20 cellular contexts compared by ENCODE assay signal in genomic region chr17:72077326-72077960, GRCh38. TPM values are rescaled to one million over a fixed set of nuclear protein-coding genes. Genes with fewer than 3 reads are reported as not detected.
A peak's percentile ranks its signal among the peaks of the same experiment; 100 is the strongest.
DNase-seq lines count a peak whose midpoint lies in the region; ATAC-seq and TF ChIP-seq lines count a peak whose summit lies in the region.
"Had no signal": no experiment of that assay in that cellular context is flagged by ENCODE, and none has a peak within 500 bp of the region (broad histone marks: within the 10 kb centered on the region; RNA-seq: fewer than 3 reads in every experiment).

No MANE protein-coding gene starts in this region.

- H3K4me3 ChIP-seq in GM23248 (no peak overlapping the region), MM.1S (ENCODE audit: low read length) (no peak overlapping the region)
- H3K4me3 ChIP-seq: esophagus squamous epithelium, heart left ventricle, thoracic aorta had no signal

- H3K4me2 ChIP-seq in GM23248 (ENCODE audit: unreplicated experiment), result no peak overlapping the region
- no peak overlapping the region for H3K4me2 ChIP-seq in MM.1S (ENCODE audit: low read depth, low read length)

- intact Hi-C loops in head of caudate nucleus (cut with DNase I), result no loop called here

- H3K79me2 ChIP-seq in GM23248 (ENCODE audit: insufficient read depth) (no peaks in the 10 kb centered on the region), MM.1S (ENCODE audit: low read length) (no peaks in the 10 kb centered on the region)

- peak overlapping the region; percentile 89 for H3K27ac Mint-ChIP-seq in progenitor cell of endocrine pancreas
- H3K27ac Mint-ChIP-seq: activated CD4-positive, alpha-beta memory T cell treated with anti-CD3 and anti-CD28 coated beads for 36 hours; activated naive CD4-positive, alpha-beta T cell treated with anti-CD3 and anti-CD28 coated beads, Interleukin-2, amount 50 U/mL, for 24 hours; activated T-cell treated with anti-CD3 and anti-CD28 coated beads, Interleukin-2, amount 50 U/mL, for 24 hours; stimulated activated effector memory CD8-positive, alpha-beta T cell treated with anti-CD3 and anti-CD28 coated beads, Interleukin-12 subunit alpha, Interleukin-12 subunit beta, amount 100 ng/mL, for 72 hours had no signal

- H3K4me1 Mint-ChIP-seq in progenitor cell of endocrine pancreas (ENCODE audit: low read depth), result peaks cover 41% of the 10 kb centered on the region
- H3K4me1 Mint-ChIP-seq: activated naive CD4-positive, alpha-beta T cell treated with anti-CD3 and anti-CD28 coated beads, Interleukin-2, amount 50 U/mL, for 24 hours; stimulated activated effector memory CD8-positive, alpha-beta T cell treated with anti-CD3 and anti-CD28 coated beads, Interleukin-12 subunit alpha, Interleukin-12 subunit beta, amount 100 ng/mL, for 72 hours had no signal

- H2AFZ ChIP-seq in GM23248 (no peak overlapping the region), MM.1S (ENCODE audit: low read length) (no peak overlapping the region)

- H3K27ac ChIP-seq in GM23248 (no peak overlapping the region), MM.1S (ENCODE audit: low read length) (no peak overlapping the region), epithelial cell of prostate (peak overlapping the region; percentile 32)
- H3K27ac ChIP-seq: esophagus squamous epithelium, heart left ventricle, thoracic aorta had no signal

- H3K9ac ChIP-seq in GM23248 (no peak overlapping the region), MM.1S (ENCODE audit: low read length) (no peak overlapping the region)

- H3K4me1 ChIP-seq in GM23248 (ENCODE audit: insufficient read depth), result no peaks in the 10 kb centered on the region
- no peaks in the 10 kb centered on the region for H3K4me1 ChIP-seq in MM.1S (ENCODE audit: low read length)
- H3K4me1 ChIP-seq: esophagus squamous epithelium, heart left ventricle had no signal

- H3K9me3 ChIP-seq in GM23248 (ENCODE audit: low read depth), result no peaks in the 10 kb centered on the region
- H3K9me3 ChIP-seq in MM.1S (replicated peaks; ENCODE audit: insufficient read depth, low read length), result no peaks in the 10 kb centered on the region
- H3K9me3 ChIP-seq: esophagus squamous epithelium, heart left ventricle, thoracic aorta had no signal

- H4K20me1 ChIP-seq in GM23248 (ENCODE audit: insufficient read depth) (no peaks in the 10 kb centered on the region), MM.1S (ENCODE audit: insufficient read depth, low read length) (no peaks in the 10 kb centered on the region)

- H3K27me3 ChIP-seq in GM23248 (replicated peaks; ENCODE audit: insufficient read depth) (no peaks in the 10 kb centered on the region), MM.1S (replicated peaks; ENCODE audit: insufficient read depth, low read length) (no peaks in the 10 kb centered on the region)

- H3K36me3 ChIP-seq in GM23248 (ENCODE audit: low read depth) (no peaks in the 10 kb centered on the region), MM.1S (replicated peaks; ENCODE audit: insufficient read depth, low read length) (no peaks in the 10 kb centered on the region)
- H3K36me3 ChIP-seq: esophagus squamous epithelium, heart left ventricle, thoracic aorta had no signal

- peaks cover 19% of the 10 kb centered on the region for H3K36me3 Mint-ChIP-seq in progenitor cell of endocrine pancreas (ENCODE audit: insufficient read depth)
- H3K36me3 Mint-ChIP-seq: activated naive CD4-positive, alpha-beta T cell treated with anti-CD3 and anti-CD28 coated beads, Interleukin-2, amount 50 U/mL, for 24 hours; stimulated activated effector memory CD8-positive, alpha-beta T cell treated with anti-CD3 and anti-CD28 coated beads, Interleukin-12 subunit alpha, Interleukin-12 subunit beta, amount 100 ng/mL, for 72 hours had no signal

- no peak overlapping the region for H3K4me3 Mint-ChIP-seq in progenitor cell of endocrine pancreas (ENCODE audit: low read depth)
- H3K4me3 Mint-ChIP-seq: activated CD4-positive, alpha-beta memory T cell treated with anti-CD3 and anti-CD28 coated beads for 36 hours; activated naive CD4-positive, alpha-beta T cell treated with anti-CD3 and anti-CD28 coated beads, Interleukin-2, amount 50 U/mL, for 24 hours; activated T-cell treated with anti-CD3 and anti-CD28 coated beads, Interleukin-2, amount 50 U/mL, for 24 hours; stimulated activated effector memory CD8-positive, alpha-beta T cell treated with anti-CD3 and anti-CD28 coated beads, Interleukin-12 subunit alpha, Interleukin-12 subunit beta, amount 100 ng/mL, for 72 hours had no signal

- H3K9me3 Mint-ChIP-seq in progenitor cell of endocrine pancreas (ENCODE audit: low read depth), result peaks cover 11% of the 10 kb centered on the region

- in situ Hi-C loops in GM23248 (cut with MboI), result no loop called here

- H3F3A ChIP-seq in GM23248 (ENCODE audit: insufficient read depth) (no peaks in the 10 kb centered on the region), MM.1S (ENCODE audit: insufficient read depth, low read length) (no peaks in the 10 kb centered on the region)

- no peaks in the 10 kb centered on the region for H3K9me2 ChIP-seq in GM23248 (ENCODE audit: insufficient read depth)
- no peaks in the 10 kb centered on the region for H3K9me2 ChIP-seq in MM.1S (replicated peaks; ENCODE audit: insufficient read depth, low read length)

- H3K27me3 Mint-ChIP-seq in progenitor cell of endocrine pancreas, result no peaks in the 10 kb centered on the region
- H3K27me3 Mint-ChIP-seq: activated CD4-positive, alpha-beta memory T cell treated with anti-CD3 and anti-CD28 coated beads for 36 hours; activated T-cell treated with anti-CD3 and anti-CD28 coated beads, Interleukin-2, amount 50 U/mL, for 24 hours had no signal

- 27 to 38% methylated on average over 4 of the region's 4 CpGs for whole genome bisulfite sequencing in GM23248 (ENCODE audit: low coverage in 1 of 2, low lambda C conversion rate in 2 of 2, missing lambda C conversion rate in 2 of 2), 2 experiments

- no peak for ATAC-seq in HG02870 (IDR thresholded peaks at IDR 0.05; ENCODE audit: unreplicated experiment)
- ATAC-seq: heart left ventricle; stimulated activated effector memory CD8-positive, alpha-beta T cell treated with anti-CD3 and anti-CD28 coated beads, Interleukin-12 subunit alpha, Interleukin-12 subunit beta, amount 100 ng/mL, for 72 hours had no signal

- DNase-seq in GM23248 (peak; percentile 25), MM.1S (no peak), epithelial cell of prostate (ENCODE audit: low read depth, low spot score) (peak; percentile 58), progenitor cell of endocrine pancreas (ENCODE audit: low spot score, unreplicated experiment) (no peak), head of caudate nucleus (no peak), AG20443 (ENCODE audit: low spot score) (no peak)
- DNase-seq: activated CD4-positive, alpha-beta memory T cell treated with anti-CD3 and anti-CD28 coated beads for 36 hours; activated T-cell treated with anti-CD3 and anti-CD28 coated beads, Interleukin-2, amount 50 U/mL, for 24 hours; esophagus squamous epithelium; heart left ventricle; kidney glomerular epithelial cell; NCI-H1048; NCI-H2107; stimulated activated CD4-positive, alpha-beta T cell treated with anti-CD3 and anti-CD28 coated beads, Interleukin-12 subunit alpha, Interleukin-12 subunit beta, amount 100 ng/mL, for 4 hours; SW 1271 had no signal

- peak; percentile 15 for TF ChIP-seq CTCF in MM.1S (IDR thresholded peaks at IDR 0.05; ENCODE audit: low read length)
- peak; percentile 10 for TF ChIP-seq CTCF in progenitor cell of endocrine pancreas (IDR thresholded peaks at IDR 0.05; ENCODE audit: unreplicated experiment)

RNA-seq across cellular contexts. Expression of gene SOX9, which starts 43.4 kb away (rescaled TPM):
- 13.8 and 16.6 TPM in 2 replicates for total RNA-seq in GM23248 (2014; rRNA removed; shearing (Covaris generic))
- polyA plus RNA-seq in GM23248 (2016; fragmentation: Nextera tagmentation; extraction: Ambion mirVana), result 18.5 and 20.8 TPM in 2 replicates
- total RNA-seq in progenitor cell of endocrine pancreas, result 190 and 219 TPM in 2 replicates
- total RNA-seq: activated CD4-positive, alpha-beta memory T cell treated with anti-CD3 and anti-CD28 coated beads for 36 hours; dermis microvascular lymphatic vessel endothelial cell had no signal

Comparison
In these comparisons a context has a peak if more than half of its experiments do, and no peak if none do; other contexts are left out.
1. DNase-seq: peak in GM23248 (single experiment) and epithelial cell of prostate (single experiment); none in MM.1S (single experiment), progenitor cell of endocrine pancreas (single experiment), head of caudate nucleus (0 of 42) and AG20443 (single experiment).
2. RNA of gene SOX9, which starts 43.4 kb away (total RNA-seq): 190 to 219 TPM in progenitor cell of endocrine pancreas; 13.8 to 16.6 TPM in GM23248; every median in the first group is over 10 times any median in the second.